In the genomic region with DNA sequence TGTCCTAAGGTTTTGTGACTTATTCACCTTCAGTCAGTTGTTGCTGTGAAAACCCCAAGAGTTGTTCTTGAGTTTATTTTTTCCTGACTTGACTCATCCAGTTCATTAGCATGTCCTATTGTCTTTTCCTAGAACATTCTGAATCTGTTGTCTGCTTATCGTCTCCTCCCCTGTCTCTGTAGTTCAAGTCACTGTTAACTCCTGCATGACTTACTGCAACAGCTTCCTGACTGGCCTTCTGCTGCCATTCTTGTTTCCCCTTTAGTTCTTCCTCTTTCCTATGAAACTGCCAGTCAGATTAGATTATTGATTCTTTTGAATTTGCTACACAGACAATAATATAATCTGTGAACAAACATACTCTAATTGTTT, we compare ENCODE assay signal across 8 cellular contexts.
DNase-seq lines count a peak whose midpoint lies in the region; ATAC-seq and TF ChIP-seq lines count a peak whose summit lies in the region.

No MANE protein-coding gene starts in this region.

- POLR2A ChIA-PET in naive thymus-derived CD4-positive, alpha-beta T cell (lab: Charles Lee), result no interaction called here

- no peaks in the 10 kb centered on the region for H3K9me3 ChIP-seq in naive thymus-derived CD4-positive, alpha-beta T cell (ENCODE audit: control insufficient read depth in 2 of 3, low read length in 3 of 3)

- intact Hi-C loops in naive thymus-derived CD4-positive, alpha-beta T cell (cut with micrococcal nuclease), result no loop called here

- H3K36me3 ChIP-seq in naive thymus-derived CD4-positive, alpha-beta T cell (ENCODE audit: control insufficient read depth in 2 of 3, insufficient read depth in 3 of 3, low read length in 3 of 3), result peaks cover 0 to 6% (median 0%) of the 10 kb centered on the region in 3 experiments

- ATAC-seq in naive thymus-derived CD4-positive, alpha-beta T cell, result peak; percentile 50

- CTCF ChIA-PET in naive thymus-derived CD4-positive, alpha-beta T cell (lab: Charles Lee), result no interaction called here

- H3K27ac Mint-ChIP-seq in naive thymus-derived CD4-positive, alpha-beta T cell, result peak overlapping the region in 1 of 9 donors; percentile 29

- H3K4me3 ChIP-seq in choroid plexus epithelial cell (ENCODE audit: low read depth, low read length), result no peak overlapping the region
- no peak overlapping the region for H3K4me3 ChIP-seq in naive thymus-derived CD4-positive, alpha-beta T cell (ENCODE audit: low read length)

- H3K4me1 ChIP-seq in naive thymus-derived CD4-positive, alpha-beta T cell (ENCODE audit: control insufficient read depth in 2 of 2, insufficient read depth in 2 of 2, low read length in 2 of 2), result no peaks in the 10 kb centered on the region

- H3K27ac ChIP-seq in naive thymus-derived CD4-positive, alpha-beta T cell (ENCODE audit: low read depth, low read length), result no peak overlapping the region

- H3K4me3 Mint-ChIP-seq in naive thymus-derived CD4-positive, alpha-beta T cell, result no peak overlapping the region

- H3K9me3 Mint-ChIP-seq in naive thymus-derived CD4-positive, alpha-beta T cell, result peaks cover 0 to 25% (median 8%) of the 10 kb centered on the region in 11 donors

- H3K36me3 Mint-ChIP-seq in naive thymus-derived CD4-positive, alpha-beta T cell, result peaks cover 22 to 77% (median 55%) of the 10 kb centered on the region in 5 donors

- peaks cover 0 to 12% (median 4%) of the 10 kb centered on the region in 7 donors for H3K4me1 Mint-ChIP-seq in naive thymus-derived CD4-positive, alpha-beta T cell

- no peaks in the 10 kb centered on the region for H3K27me3 ChIP-seq in naive thymus-derived CD4-positive, alpha-beta T cell (ENCODE audit: control insufficient read depth in 2 of 2, insufficient read depth in 2 of 2, low read length in 2 of 2)

- H3K27me3 Mint-ChIP-seq in naive thymus-derived CD4-positive, alpha-beta T cell, result no peaks in the 10 kb centered on the region

- DNase-seq in NCI-H146 (lab: John Stamatoyannopoulos, UW), result peak; percentile 23
- no peak for DNase-seq in NCI-H146 treated with DMSO at 0.1 percent for 48 hours (lab: John Stamatoyannopoulos, UW; ENCODE audit: unreplicated experiment)
- DNase-seq in Kasumi-1 (lab: John Stamatoyannopoulos, UW), result peak; percentile 93 to 95
- peak; percentile 60 for DNase-seq in choroid plexus epithelial cell (ENCODE audit: low read depth)
- no peak for DNase-seq in naive thymus-derived CD4-positive, alpha-beta T cell
- DNase-seq in NCI-H1105 treated with DMSO at 0.1 percent for 48 hours (lab: John Stamatoyannopoulos, UW), result no peak
- no peak for DNase-seq in RKO (ENCODE audit: low spot score)
- no peak for DNase-seq in NCI-H2107 treated with DMSO at 0.1 percent for 48 hours (lab: John Stamatoyannopoulos, UW; ENCODE audit: unreplicated experiment)

- TF ChIP-seq CTCF in choroid plexus epithelial cell (conservative IDR thresholded peaks at IDR 0.05; ENCODE audit: low read depth, low read length), result no peak

Comparison
In these comparisons a context has a peak if more than half of its experiments do, and no peak if none do; other contexts are left out.
1. DNase-seq: peak in NCI-H146 (single experiment), Kasumi-1 (2 of 2) and choroid plexus epithelial cell (single experiment); none in NCI-H146 treated with DMSO at 0.1 percent for 48 hours (single experiment), naive thymus-derived CD4-positive, alpha-beta T cell (0 of 9), NCI-H1105 treated with DMSO at 0.1 percent for 48 hours (single experiment), RKO (single experiment) and NCI-H2107 treated with DMSO at 0.1 percent for 48 hours (single experiment).